1 cellular context compared by ENCODE assay signal in genomic region chr9:14352549-14352948, GRCh38.
TF ChIP-seq lines count a peak whose summit lies in the region.

No MANE protein-coding gene starts in this region.

TF ChIP-seq in SK-N-SH treated with all-trans-retinoic acid at 6 μM for 48 hours, 23 proteins besides CTCF, POLR2A, EP300 and RAD21 (continued from another document):
- TF ChIP-seq CREB5 (CRISPR knock-in tag; IDR thresholded peaks at IDR 0.05; ENCODE audit: low read depth) (no peak), ZNF70 (CRISPR knock-in tag; IDR thresholded peaks at IDR 0.05) (no peak), PPARA (CRISPR knock-in tag; IDR thresholded peaks at IDR 0.05; ENCODE audit: borderline replicate concordance) (no peak), ZC3H10 (CRISPR knock-in tag; IDR thresholded peaks at IDR 0.05) (no peak), ESRRG (CRISPR knock-in tag; IDR thresholded peaks at IDR 0.05) (no peak), CSRNP3 (CRISPR knock-in tag; IDR thresholded peaks at IDR 0.05) (no peak), OSR1 (CRISPR knock-in tag; IDR thresholded peaks at IDR 0.05) (no peak), ZFP30 (CRISPR knock-in tag; IDR thresholded peaks at IDR 0.05) (no peak), PATZ1 (CRISPR knock-in tag; IDR thresholded peaks at IDR 0.05; ENCODE audit: borderline replicate concordance) (no peak), TCF4 (CRISPR knock-in tag; IDR thresholded peaks at IDR 0.05; ENCODE audit: borderline replicate concordance) (no peak), ISL1 (CRISPR knock-in tag; IDR thresholded peaks at IDR 0.05) (no peak), RARB (CRISPR knock-in tag; IDR thresholded peaks at IDR 0.05) (no peak), ZNF8 (CRISPR knock-in tag; IDR thresholded peaks at IDR 0.05) (no peak), CSDC2 (CRISPR knock-in tag; IDR thresholded peaks at IDR 0.05) (no peak)
